ENCODE assay signal across 3 cellular contexts in the genomic region with DNA sequence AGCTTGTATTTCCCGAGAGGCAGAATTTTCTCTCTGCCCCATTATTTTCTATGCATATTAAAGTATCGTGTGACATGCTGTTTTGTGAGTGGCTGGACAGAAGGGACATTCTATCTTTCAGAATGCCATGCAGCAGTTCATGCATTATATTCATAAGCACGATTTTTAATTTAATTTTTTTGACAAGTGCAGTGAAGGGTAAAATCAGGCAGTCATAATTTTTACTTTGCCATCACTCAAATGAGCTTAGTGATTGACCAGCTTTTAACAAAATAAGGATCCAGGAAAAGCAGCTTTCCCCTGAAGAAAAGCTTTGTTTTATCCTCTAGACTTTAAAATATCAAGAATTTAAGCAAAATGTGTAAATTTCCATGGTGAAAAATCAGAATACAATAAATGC.
"Had no signal": no experiment of that assay in that cellular context is flagged by ENCODE, and none has a peak within 500 bp of the region (broad histone marks: within the 10 kb centered on the region; RNA-seq: fewer than 3 reads in every experiment).

No MANE protein-coding gene starts in this region.

- DNase-seq: GDM1, GF-D8 had no signal

- ATAC-seq: GM12878 had no signal

- H3K4me3 ChIP-seq: GM12878 had no signal
